ENCODE assay signal across 9 cellular contexts in the genomic region with DNA sequence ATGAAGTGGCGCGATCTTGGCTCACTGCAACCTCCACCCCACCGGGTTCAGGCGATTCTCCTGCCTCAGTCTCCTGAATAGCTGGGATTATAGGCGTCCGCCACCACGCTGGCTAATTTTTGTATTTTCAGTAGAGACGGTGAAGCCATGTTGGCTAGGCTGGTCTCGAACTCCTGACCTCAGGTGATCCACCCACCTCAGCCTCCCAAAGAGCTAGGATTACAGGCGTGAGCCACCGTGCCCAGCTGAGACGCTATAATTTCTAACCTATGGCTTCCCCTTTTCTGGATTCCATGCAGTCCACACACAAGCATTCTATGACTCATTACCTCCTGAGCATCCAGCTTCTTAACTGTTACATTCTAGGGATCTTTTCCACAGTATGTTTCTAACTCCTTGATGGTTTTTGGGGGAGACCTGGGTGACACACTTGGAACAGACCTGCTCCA. TPM values are rescaled to one million over a fixed set of nuclear protein-coding genes. Genes with fewer than 3 reads are reported as not detected.
DNase-seq lines count a peak whose midpoint lies in the region; ATAC-seq, FAIRE-seq and TF ChIP-seq lines count a peak whose summit lies in the region.
"Had no signal": no experiment of that assay in that cellular context is flagged by ENCODE, and none has a peak within 500 bp of the region (broad histone marks: within the 10 kb centered on the region; RNA-seq: fewer than 3 reads in every experiment).

No MANE protein-coding gene starts in this region.

- H3K4me1 Mint-ChIP-seq in HFFc6 (ENCODE audit: low read depth) = peaks cover 71% of the 10 kb centered on the region
- peaks cover 33% of the 10 kb centered on the region for H3K4me1 Mint-ChIP-seq in activated naive CD8-positive, alpha-beta T cell (ENCODE audit: low read depth)

- no peaks in the 10 kb centered on the region for H3K27me3 ChIP-seq in iPS-20b (ENCODE audit: insufficient read depth, low read length)

- TF ChIP-seq CTCF in HFFc6 (IDR thresholded peaks at IDR 0.05) = no peak

- peak overlapping the region; percentile 55 for H3K9ac ChIP-seq in iPS-20b (ENCODE audit: low read depth, low read length)

- H3K27me3 Mint-ChIP-seq in HFFc6 (ENCODE audit: insufficient read depth) = peaks cover 11% of the 10 kb centered on the region
- H3K27me3 Mint-ChIP-seq in activated naive CD8-positive, alpha-beta T cell = no peaks in the 10 kb centered on the region

- H3K36me3 ChIP-seq in iPS-20b (ENCODE audit: insufficient read depth, low read depth, low read length) = peaks cover 28% of the 10 kb centered on the region
- H3K36me3 ChIP-seq: left ventricle myocardium inferior had no signal

- no peaks in the 10 kb centered on the region for H3K9me3 Mint-ChIP-seq in HFFc6
- no peaks in the 10 kb centered on the region for H3K9me3 Mint-ChIP-seq in activated naive CD8-positive, alpha-beta T cell (ENCODE audit: low read depth)

- H3K27ac ChIP-seq in iPS-20b (ENCODE audit: low read length) = peak overlapping the region; percentile 84
- H3K27ac ChIP-seq: left ventricle myocardium inferior had no signal

- H3K4me3 ChIP-seq in iPS-20b (ENCODE audit: low read length) = peak overlapping the region; percentile 32; the same call in 1 of the 2 replicates
- H3K4me3 ChIP-seq: left ventricle myocardium inferior had no signal

- peak; percentile 77 for DNase-seq in HFFc6
- DNase-seq in T-helper 9 cell = no peak
- DNase-seq in germinal center (ENCODE audit: low spot score) = no peak
- no peak for DNase-seq in UCSD-AML1 (lab: John Stamatoyannopoulos, UW; ENCODE audit: unreplicated experiment)
- DNase-seq: left ventricle myocardium inferior had no signal

- peaks cover 25% of the 10 kb centered on the region for H3K36me3 Mint-ChIP-seq in HFFc6 (ENCODE audit: low read depth)
- H3K36me3 Mint-ChIP-seq in activated naive CD8-positive, alpha-beta T cell = peaks cover 15% of the 10 kb centered on the region

- no peak for ATAC-seq in GM19467 (IDR thresholded peaks at IDR 0.05; ENCODE audit: unreplicated experiment)

- no peaks in the 10 kb centered on the region for H3K9me3 ChIP-seq in iPS-20b (ENCODE audit: insufficient read depth, low read depth, low read length)
- H3K9me3 ChIP-seq: left ventricle myocardium inferior had no signal

- FAIRE-seq in A204.1 (lab: Jason Lieb, UNC) = peak; percentile 90

- peaks cover 31% of the 10 kb centered on the region for H3K4me1 ChIP-seq in iPS-20b (ENCODE audit: insufficient read depth, low read length)

- H3K4me3 Mint-ChIP-seq in HFFc6 = peak overlapping the region; percentile 40
- no peak overlapping the region for H3K4me3 Mint-ChIP-seq in activated naive CD8-positive, alpha-beta T cell

- peak overlapping the region; percentile 97 for H3K27ac Mint-ChIP-seq in HFFc6
- H3K27ac Mint-ChIP-seq in activated naive CD8-positive, alpha-beta T cell = peak overlapping the region; percentile 76

RNA-seq across cellular contexts. Expression of gene KCMF1, which starts 11.9 kb away (rescaled TPM):
- total RNA-seq in HFFc6 (2021; fragmentation: NEBNext Ultra II Directional; extraction: Animal tissue kit (Norgen Biotek cat#: 25700)) = 100 to 1,000 TPM in 4 of 6 experiments, 10 to 100 TPM in 2; 95.7 to 105 (median 101) TPM

RNA-seq across cellular contexts. Expression of gene TMSB10, which starts 53.6 kb away (rescaled TPM):
- total RNA-seq in HFFc6 (2021; fragmentation: NEBNext Ultra II Directional; extraction: Animal tissue kit (Norgen Biotek cat#: 25700)) = 1,000 to 10,000 TPM; 3,909 to 6,151 (median 5,325) TPM
